Comparison of ENCODE assay signal across 9 cellular contexts in genomic region chr10:117653170-117653515, GRCh38.
DNase-seq lines count a peak whose midpoint lies in the region; ATAC-seq, FAIRE-seq and TF ChIP-seq lines count a peak whose summit lies in the region.
"Had no signal": no experiment of that assay in that cellular context is flagged by ENCODE, and none has a peak within 500 bp of the region (broad histone marks: within the 10 kb centered on the region; RNA-seq: fewer than 3 reads in every experiment).

No MANE protein-coding gene starts in this region.

- CTCF ChIA-PET in CD8-positive, alpha-beta memory T cell (lab: Charles Lee): no interaction called here

- H3K4me3 Mint-ChIP-seq in chondrocyte (ENCODE audit: unreplicated experiment): no peak overlapping the region
- no peak overlapping the region for H3K4me3 Mint-ChIP-seq in CD8-positive, alpha-beta memory T cell
- H3K4me3 Mint-ChIP-seq: T-cell had no signal

- peaks cover 9% of the 10 kb centered on the region for H3K9me3 Mint-ChIP-seq in chondrocyte (ENCODE audit: low read depth)
- H3K9me3 Mint-ChIP-seq in CD8-positive, alpha-beta memory T cell: peaks cover 0 to 8% (median 4%) of the 10 kb centered on the region in 5 donors

- H3K4me1 Mint-ChIP-seq in chondrocyte (ENCODE audit: low read depth): peaks cover 15% of the 10 kb centered on the region
- H3K4me1 Mint-ChIP-seq in CD8-positive, alpha-beta memory T cell: peaks cover 0 to 4% (median 0%) of the 10 kb centered on the region in 3 donors

- FAIRE-seq in small intestine (lab: Jason Lieb, UNC): no peak

- no peak overlapping the region for H3K27ac ChIP-seq in small intestine (ENCODE audit: low read depth in 1 of 2, low read length in 1 of 2)
- no peak overlapping the region for H3K27ac ChIP-seq in CD8-positive, alpha-beta memory T cell (ENCODE audit: low read depth, low read length)

- H3K36me3 ChIP-seq in small intestine (ENCODE audit: control insufficient read depth in 2 of 2, insufficient read depth in 2 of 2, low read length in 2 of 2): no peaks in the 10 kb centered on the region
- H3K36me3 ChIP-seq in CD8-positive, alpha-beta memory T cell (ENCODE audit: insufficient read depth, low read length): no peaks in the 10 kb centered on the region

- ATAC-seq in GM18498 (IDR thresholded peaks at IDR 0.05; ENCODE audit: unreplicated experiment) (peak; percentile 84), GM21723 (IDR thresholded peaks at IDR 0.05; ENCODE audit: unreplicated experiment) (peak; percentile 85)
- peak; percentile 91 for ATAC-seq in stimulated activated naive CD8-positive, alpha-beta T cell treated with anti-CD3 and anti-CD28 coated beads, Interleukin-15, Interleukin-2, amounts not matched to agents 100 U/mL and 50 U/mL, for 24 hours

- H3K4me3 ChIP-seq in small intestine (ENCODE audit: low read depth in 1 of 2, low read length in 2 of 2): no peak overlapping the region
- no peak overlapping the region for H3K4me3 ChIP-seq in CD8-positive, alpha-beta memory T cell (ENCODE audit: low read length)

- POLR2A ChIA-PET in CD8-positive, alpha-beta memory T cell (lab: Charles Lee): no interaction called here

- TF ChIP-seq CTCF in chondrocyte (IDR thresholded peaks at IDR 0.05): no peak

- peak overlapping the region; percentile 6 for H3K27ac Mint-ChIP-seq in chondrocyte (ENCODE audit: unreplicated experiment)
- no peak overlapping the region for H3K27ac Mint-ChIP-seq in CD8-positive, alpha-beta memory T cell
- H3K27ac Mint-ChIP-seq: T-cell had no signal

- no peaks in the 10 kb centered on the region for H3K4me1 ChIP-seq in small intestine (ENCODE audit: control insufficient read depth in 2 of 2, insufficient read depth in 1 of 2, low read depth in 1 of 2, low read length in 1 of 2)
- no peaks in the 10 kb centered on the region for H3K4me1 ChIP-seq in CD8-positive, alpha-beta memory T cell (ENCODE audit: insufficient read depth, low read length)

- peaks cover 2% of the 10 kb centered on the region for H3K36me3 Mint-ChIP-seq in chondrocyte (ENCODE audit: low read depth)
- H3K36me3 Mint-ChIP-seq in CD8-positive, alpha-beta memory T cell: no peaks in the 10 kb centered on the region
- H3K36me3 Mint-ChIP-seq: T-cell had no signal

- H3K9me3 ChIP-seq in small intestine (ENCODE audit: control insufficient read depth, low read depth): no peaks in the 10 kb centered on the region
- no peaks in the 10 kb centered on the region for H3K9me3 ChIP-seq in CD8-positive, alpha-beta memory T cell (ENCODE audit: low read length)

- DNase-seq in HT1080 (ENCODE audit: low read depth) (peak; percentile 96), chondrocyte (ENCODE audit: low spot score) (no peak), small intestine (no peak), NCI-H2227 treated with DMSO at 0.1 percent for 48 hours (lab: John Stamatoyannopoulos, UW) (no peak)
- peak; percentile 13 for DNase-seq in stimulated activated naive CD8-positive, alpha-beta T cell treated with anti-CD3 and anti-CD28 coated beads, Interleukin-15, Interleukin-2, amounts not matched to agents 100 U/mL and 50 U/mL, for 24 hours
- DNase-seq in CD8-positive, alpha-beta memory T cell: no peak
- DNase-seq: T-cell had no signal

- H3K27me3 ChIP-seq in small intestine (ENCODE audit: control insufficient read depth in 2 of 2, insufficient read depth in 2 of 2, low read length in 2 of 2): no peaks in the 10 kb centered on the region
- no peaks in the 10 kb centered on the region for H3K27me3 ChIP-seq in CD8-positive, alpha-beta memory T cell (ENCODE audit: insufficient read depth, low read length, poor library complexity, severe bottlenecking)

- H3K27me3 Mint-ChIP-seq in chondrocyte (ENCODE audit: low read depth): peaks cover 2% of the 10 kb centered on the region
- H3K27me3 Mint-ChIP-seq in CD8-positive, alpha-beta memory T cell: peaks cover 0 to 2% of the 10 kb centered on the region in 2 donors

Comparison
In these comparisons a context has a peak if more than half of its experiments do, and no peak if none do; other contexts are left out.
1. DNase-seq: peak in HT1080 (single experiment) and stimulated activated naive CD8-positive, alpha-beta T cell treated with anti-CD3 and anti-CD28 coated beads, Interleukin-15, Interleukin-2, amounts not matched to agents 100 U/mL and 50 U/mL, for 24 hours (single experiment); none in chondrocyte (single experiment), small intestine (single experiment), CD8-positive, alpha-beta memory T cell (0 of 5) and NCI-H2227 treated with DMSO at 0.1 percent for 48 hours (single experiment).
2. Peak in every context shown above with its lines, with median percentiles within 50 percentile points of each other: ATAC-seq.